Comparison of ENCODE assay signal across 1 cellular context in genomic region chr17:45363498-45363897, GRCh38.
TF ChIP-seq lines count a peak whose summit lies in the region.

No MANE protein-coding gene starts in this region.

TF ChIP-seq in WTC11, 78 proteins besides CTCF, POLR2A, EP300 and RAD21 (continued from another document):
- no peak for TF ChIP-seq HMGXB4 (CRISPR knock-in tag; IDR thresholded peaks at IDR 0.05)
- TF ChIP-seq ZNF219 (CRISPR knock-in tag; IDR thresholded peaks at IDR 0.05; ENCODE audit: borderline replicate concordance), result no peak
- no peak for TF ChIP-seq CREB1 (CRISPR knock-in tag; IDR thresholded peaks at IDR 0.05)
- no peak for TF ChIP-seq TCF7 (CRISPR knock-in tag; IDR thresholded peaks at IDR 0.05; ENCODE audit: low read depth)
- no peak for TF ChIP-seq MYBL2 (CRISPR knock-in tag; IDR thresholded peaks at IDR 0.05)
TF ChIP-seq in WTC11: peak in this region for 0.
